In the genomic region with DNA sequence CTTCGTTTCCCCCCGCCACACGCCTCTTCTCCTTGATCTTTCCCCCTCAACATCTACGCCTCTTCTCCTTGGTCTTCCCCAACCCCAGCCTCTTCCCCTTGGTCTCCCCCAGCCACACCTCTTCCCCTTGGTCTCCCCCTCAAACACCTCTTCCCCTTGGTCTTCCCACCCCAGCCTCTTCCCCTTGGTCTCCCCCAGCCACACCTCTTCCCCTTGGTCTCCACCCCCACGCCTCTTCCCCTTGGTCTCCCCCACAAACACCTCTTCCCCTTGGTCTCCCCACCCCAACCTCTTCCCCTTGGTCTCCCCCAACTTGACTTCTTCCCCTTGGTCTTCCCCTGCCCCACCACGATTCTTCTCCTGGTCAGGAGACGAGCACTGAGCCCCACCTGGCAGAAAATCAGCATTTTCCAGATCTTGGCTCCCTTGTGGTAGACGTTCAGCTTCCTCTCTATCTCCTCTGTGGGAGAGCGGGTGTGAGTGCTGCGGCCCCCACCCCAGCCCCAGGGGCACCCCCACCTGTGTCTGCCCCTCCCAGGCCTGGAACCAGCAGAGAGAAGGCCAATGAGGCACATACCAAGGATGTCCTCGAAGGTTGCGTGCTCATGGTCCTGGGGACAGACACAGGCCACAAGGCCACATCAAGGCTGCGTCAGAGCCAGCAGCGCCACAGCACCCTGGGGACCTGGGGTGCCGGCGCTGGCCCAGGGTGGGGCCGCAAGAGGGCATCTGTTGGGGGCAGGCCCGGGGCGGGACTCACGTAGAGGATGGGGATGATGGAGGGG, we compare ENCODE assay signal across 13 cellular contexts. TPM values are rescaled to one million over a fixed set of nuclear protein-coding genes. Genes with fewer than 3 reads are reported as not detected.
DNase-seq lines count a peak whose midpoint lies in the region; ATAC-seq and TF ChIP-seq lines count a peak whose summit lies in the region.
"Had no signal": no experiment of that assay in that cellular context is flagged by ENCODE, and none has a peak within 500 bp of the region (broad histone marks: within the 10 kb centered on the region; RNA-seq: fewer than 3 reads in every experiment).

No MANE protein-coding gene starts in this region.

- H3K36me3 ChIP-seq in lower lobe of right lung, result no peaks in the 10 kb centered on the region
- H3K36me3 ChIP-seq in GM23338 (ENCODE audit: insufficient read depth), result peaks cover 6% of the 10 kb centered on the region; the same call in 1 of the 2 replicates
- H3K36me3 ChIP-seq in PC-3 (ENCODE audit: low read depth, low read length), result no peaks in the 10 kb centered on the region

- H3F3A ChIP-seq in GM23338 (replicated peaks; ENCODE audit: low read depth) (0 out of 2 replicates have a peak, but pooled peaks cover 3% of the 10 kb centered on the region), PC-3 (ENCODE audit: low read length, unreplicated experiment) (no peaks in the 10 kb centered on the region)

- no peak overlapping the region for H3K4me3 Mint-ChIP-seq in activated CD8-positive, alpha-beta T cell treated with anti-CD3 and anti-CD28 coated beads for 36 hours
- no peak overlapping the region for H3K4me3 Mint-ChIP-seq in GM23338

- DNase-seq in stimulated activated CD4-positive, alpha-beta T cell treated with anti-CD3 and anti-CD28 coated beads, Interleukin-1b, Interleukin-23, amount 100 ng/mL, for 48 hours, result peak; percentile 1
- no peak for DNase-seq in stimulated activated CD4-positive, alpha-beta T cell treated with anti-CD3 and anti-CD28 coated beads, Interleukin-4, amount 100 ng/mL, for 24 hours
- DNase-seq in activated CD8-positive, alpha-beta T cell treated with anti-CD3 and anti-CD28 coated beads for 36 hours, result peak; percentile 35
- peak; percentile 48 for DNase-seq in lower lobe of right lung
- DNase-seq in GM23338 (ENCODE audit: low spot score), result no peak
- DNase-seq in DMS 273 (lab: John Stamatoyannopoulos, UW; ENCODE audit: unreplicated experiment), result no peak
- DNase-seq in PC-3, result no peak
- DNase-seq: AML-193, Karpas-422, midbrain, NCI-H2081 had no signal

- H3K9me2 ChIP-seq in GM23338 (ENCODE audit: insufficient read depth) (no peaks in the 10 kb centered on the region), PC-3 (replicated peaks; ENCODE audit: low read length) (no peaks in the 10 kb centered on the region)

- TF ChIP-seq CTCF in activated CD8-positive, alpha-beta T cell treated with anti-CD3 and anti-CD28 coated beads for 36 hours (IDR thresholded peaks at IDR 0.05), result no peak
- TF ChIP-seq CTCF in lower lobe of right lung (IDR thresholded peaks at IDR 0.05) (no peak), GM23338 (conservative IDR thresholded peaks at IDR 0.05; ENCODE audit: low read depth in 2 of 2) (no peak), PC-3 (conservative IDR thresholded peaks at IDR 0.05; ENCODE audit: low read depth, low read length) (no peak)

- H3K27ac ChIP-seq in lower lobe of right lung (no peak overlapping the region), GM23338 (ENCODE audit: low read depth) (no peak overlapping the region), PC-3 (ENCODE audit: low read length) (no peak overlapping the region)

- no peaks in the 10 kb centered on the region for H3K9me3 ChIP-seq in lower lobe of right lung
- H3K9me3 ChIP-seq in PC-3 (ENCODE audit: low read length), result no peaks in the 10 kb centered on the region

- H3K9me3 Mint-ChIP-seq in activated CD8-positive, alpha-beta T cell treated with anti-CD3 and anti-CD28 coated beads for 36 hours, result no peaks in the 10 kb centered on the region
- no peaks in the 10 kb centered on the region for H3K9me3 Mint-ChIP-seq in GM23338

- peaks cover 39% of the 10 kb centered on the region for H3K4me1 Mint-ChIP-seq in activated CD8-positive, alpha-beta T cell treated with anti-CD3 and anti-CD28 coated beads for 36 hours (ENCODE audit: low read depth)
- H3K4me1 Mint-ChIP-seq in GM23338, result peaks cover 6% of the 10 kb centered on the region; the same call in 1 of the 3 replicates

- CTCF ChIA-PET in activated CD8-positive, alpha-beta T cell treated with anti-CD3 and anti-CD28 coated beads for 36 hours (lab: Charles Lee), result no interaction called here
- CTCF ChIA-PET in PC-3 (lab: Charles Lee), result no interaction called here

- BruUV-seq in PC-3 (replicated peaks; lab: Mats Ljungman, UMichigan), result no TSS peak

- H2AFZ ChIP-seq in GM23338 (no peak overlapping the region), PC-3 (ENCODE audit: low read length) (no peak overlapping the region)

- H3K79me2 ChIP-seq in GM23338 (replicated peaks; ENCODE audit: insufficient read depth) (no peaks in the 10 kb centered on the region), PC-3 (ENCODE audit: low read length) (no peaks in the 10 kb centered on the region)

- no peak overlapping the region for H3K4me2 ChIP-seq in GM23338
- H3K4me2 ChIP-seq in PC-3 (ENCODE audit: low read length), result no peak overlapping the region

- H3K4me3 ChIP-seq in lower lobe of right lung (no peak overlapping the region), GM23338 (no peak overlapping the region), PC-3 (ENCODE audit: low read length) (no peak overlapping the region)

- H4K20me1 ChIP-seq in GM23338 (replicated peaks; ENCODE audit: insufficient read depth) (no peaks in the 10 kb centered on the region; the same call in 1 of the 2 replicates), PC-3 (ENCODE audit: low read length) (no peaks in the 10 kb centered on the region)

- H3K36me3 Mint-ChIP-seq in activated CD8-positive, alpha-beta T cell treated with anti-CD3 and anti-CD28 coated beads for 36 hours (ENCODE audit: low read depth), result peaks cover 57% of the 10 kb centered on the region
- peaks cover 6% of the 10 kb centered on the region; the same call in 2 of the 3 replicates for H3K36me3 Mint-ChIP-seq in GM23338 (ENCODE audit: low read depth)

- ATAC-seq in activated CD8-positive, alpha-beta T cell treated with anti-CD3 and anti-CD28 coated beads for 36 hours, result no peak
- no peak for ATAC-seq in lower lobe of right lung
- ATAC-seq in GM21447 (IDR thresholded peaks at IDR 0.05; ENCODE audit: unreplicated experiment), result no peak
- no peak for ATAC-seq in GM23338
- ATAC-seq in PC-3, result no peak

- no peaks in the 10 kb centered on the region for H3K27me3 Mint-ChIP-seq in activated CD8-positive, alpha-beta T cell treated with anti-CD3 and anti-CD28 coated beads for 36 hours
- H3K27me3 Mint-ChIP-seq in GM23338 (ENCODE audit: insufficient read depth, low read depth, poor library complexity), result peaks cover 7% of the 10 kb centered on the region

- H3K27ac Mint-ChIP-seq in activated CD8-positive, alpha-beta T cell treated with anti-CD3 and anti-CD28 coated beads for 36 hours, result peak overlapping the region; percentile 44
- no peak overlapping the region for H3K27ac Mint-ChIP-seq in GM23338

- POLR2A ChIA-PET in activated CD8-positive, alpha-beta T cell treated with anti-CD3 and anti-CD28 coated beads for 36 hours (lab: Charles Lee), result no interaction called here
- POLR2A ChIA-PET in PC-3 (lab: Charles Lee; ENCODE audit: unreplicated experiment), result no interaction called here

- H3K4me1 ChIP-seq in lower lobe of right lung (peaks cover 17% of the 10 kb centered on the region), GM23338 (ENCODE audit: insufficient read depth) (peaks cover 6% of the 10 kb centered on the region; the same call in 1 of the 2 replicates), PC-3 (ENCODE audit: insufficient read depth, low read length) (no peaks in the 10 kb centered on the region)

- intact Hi-C loops in activated CD8-positive, alpha-beta T cell treated with anti-CD3 and anti-CD28 coated beads for 36 hours (cut with micrococcal nuclease), result no loop called here
- intact Hi-C loops in lower lobe of right lung (cut with DNase I), result no loop called here
- intact Hi-C loops in PC-3 (cut with micrococcal nuclease), result no loop called here

- no peak overlapping the region for H3K9ac ChIP-seq in PC-3 (ENCODE audit: low read length)

- H3K27me3 ChIP-seq in lower lobe of right lung (ENCODE audit: low read depth) (no peaks in the 10 kb centered on the region), GM23338 (ENCODE audit: insufficient read depth) (no peaks in the 10 kb centered on the region), PC-3 (ENCODE audit: low read length) (no peaks in the 10 kb centered on the region)

TF ChIP-seq in GM23338, 12 proteins besides CTCF, POLR2A, EP300 and RAD21 (continues in another document):
- TF ChIP-seq JUNB (IDR thresholded peaks at IDR 0.05; ENCODE audit: unreplicated experiment) (no peak), NANOG (IDR thresholded peaks at IDR 0.05; ENCODE audit: borderline replicate concordance) (no peak), STAT1 (IDR thresholded peaks at IDR 0.05; ENCODE audit: unreplicated experiment) (no peak)
- TF ChIP-seq, protein P1, sequence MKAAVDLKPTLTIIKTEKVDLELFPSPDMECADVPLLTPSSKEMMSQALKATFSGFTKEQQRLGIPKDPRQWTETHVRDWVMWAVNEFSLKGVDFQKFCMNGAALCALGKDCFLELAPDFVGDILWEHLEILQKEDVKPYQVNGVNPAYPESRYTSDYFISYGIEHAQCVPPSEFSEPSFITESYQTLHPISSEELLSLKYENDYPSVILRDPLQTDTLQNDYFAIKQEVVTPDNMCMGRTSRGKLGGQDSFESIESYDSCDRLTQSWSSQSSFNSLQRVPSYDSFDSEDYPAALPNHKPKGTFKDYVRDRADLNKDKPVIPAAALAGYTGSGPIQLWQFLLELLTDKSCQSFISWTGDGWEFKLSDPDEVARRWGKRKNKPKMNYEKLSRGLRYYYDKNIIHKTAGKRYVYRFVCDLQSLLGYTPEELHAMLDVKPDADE (IDR thresholded peaks at IDR 0.05), result no peak

RNA-seq across cellular contexts. Expression of a gene that starts 7.0 kb away (rescaled TPM):
- total RNA-seq in activated CD8-positive, alpha-beta T cell treated with anti-CD3 and anti-CD28 coated beads for 36 hours, result 100 to 1,000 TPM; 112 to 116 TPM
- total RNA-seq in lower lobe of right lung (20.7 TPM), PC-3 (2014; rRNA removed) (29.5 and 30.8 TPM in 2 replicates)
- 87.0 and 103 TPM in 2 replicates for total RNA-seq in GM23338 (2014; rRNA removed; shearing (Covaris generic))
- polyA plus RNA-seq in GM23338 (2016; fragmentation: Nextera tagmentation; extraction: Ambion mirVana), result 20.3 and 22.3 TPM in 2 replicates

RNA-seq across cellular contexts. Expression of a gene that starts 11.0 kb away (rescaled TPM):
- total RNA-seq in activated CD8-positive, alpha-beta T cell treated with anti-CD3 and anti-CD28 coated beads for 36 hours, result not detected
- total RNA-seq in lower lobe of right lung (0.15 TPM), PC-3 (2014; rRNA removed) (0.17 TPM in 1 of 2 replicates, not detected in the other)
- total RNA-seq in GM23338 (2014; rRNA removed; shearing (Covaris generic)), result 0.42 and 1.6 TPM in 2 replicates
- polyA plus RNA-seq in GM23338 (2016; fragmentation: Nextera tagmentation; extraction: Ambion mirVana), result 0.89 and 1.1 TPM in 2 replicates
- polyA plus RNA-seq: urinary bladder had no signal

RNA-seq across cellular contexts. Expression of a gene that starts 29.0 kb away (rescaled TPM):
- total RNA-seq in activated CD8-positive, alpha-beta T cell treated with anti-CD3 and anti-CD28 coated beads for 36 hours, result under 1 TPM; 0.72 to 0.95 TPM
- 6.9 TPM for total RNA-seq in lower lobe of right lung
- total RNA-seq in GM23338 (2014; rRNA removed; shearing (Covaris generic)), result 0.59 and 0.62 TPM in 2 replicates
- polyA plus RNA-seq in GM23338 (2016; fragmentation: Nextera tagmentation; extraction: Ambion mirVana), result 0.68 and 1.4 TPM in 2 replicates
- total RNA-seq in PC-3 (2014; rRNA removed), result 0.51 and 1.6 TPM in 2 replicates

RNA-seq across cellular contexts. Expression of a gene that starts 29.2 kb away (rescaled TPM):
- 1 to 10 TPM; 8.1 to 9.0 TPM for total RNA-seq in activated CD8-positive, alpha-beta T cell treated with anti-CD3 and anti-CD28 coated beads for 36 hours
- 25.2 TPM for total RNA-seq in lower lobe of right lung
- 3.6 and 4.4 TPM in 2 replicates for total RNA-seq in GM23338 (2014; rRNA removed; shearing (Covaris generic))
- 9.7 and 9.9 TPM in 2 replicates for polyA plus RNA-seq in GM23338 (2016; fragmentation: Nextera tagmentation; extraction: Ambion mirVana)
- total RNA-seq in PC-3 (2014; rRNA removed), result 1.9 and 3.1 TPM in 2 replicates

Comparison
In these comparisons a context has a peak if more than half of its experiments do, and no peak if none do; other contexts are left out.
1. DNase-seq: peak in stimulated activated CD4-positive, alpha-beta T cell treated with anti-CD3 and anti-CD28 coated beads, Interleukin-1b, Interleukin-23, amount 100 ng/mL, for 48 hours (single experiment), activated CD8-positive, alpha-beta T cell treated with anti-CD3 and anti-CD28 coated beads for 36 hours (single experiment) and lower lobe of right lung (single experiment); none in stimulated activated CD4-positive, alpha-beta T cell treated with anti-CD3 and anti-CD28 coated beads, Interleukin-4, amount 100 ng/mL, for 24 hours (single experiment), GM23338 (single experiment), DMS 273 (single experiment) and PC-3 (single experiment).